ENCODE assay signal across 1 cellular context in genomic region chr7:106717997-106718871, GRCh38.
A peak's percentile ranks its signal among the peaks of the same experiment; 100 is the strongest.
TF ChIP-seq lines count a peak whose summit lies in the region.

No MANE protein-coding gene starts in this region.

TF ChIP-seq in K562, 482 proteins besides CTCF, POLR2A, EP300 and RAD21 (continued from another document and continues in another):
- TF ChIP-seq, protein P1, sequence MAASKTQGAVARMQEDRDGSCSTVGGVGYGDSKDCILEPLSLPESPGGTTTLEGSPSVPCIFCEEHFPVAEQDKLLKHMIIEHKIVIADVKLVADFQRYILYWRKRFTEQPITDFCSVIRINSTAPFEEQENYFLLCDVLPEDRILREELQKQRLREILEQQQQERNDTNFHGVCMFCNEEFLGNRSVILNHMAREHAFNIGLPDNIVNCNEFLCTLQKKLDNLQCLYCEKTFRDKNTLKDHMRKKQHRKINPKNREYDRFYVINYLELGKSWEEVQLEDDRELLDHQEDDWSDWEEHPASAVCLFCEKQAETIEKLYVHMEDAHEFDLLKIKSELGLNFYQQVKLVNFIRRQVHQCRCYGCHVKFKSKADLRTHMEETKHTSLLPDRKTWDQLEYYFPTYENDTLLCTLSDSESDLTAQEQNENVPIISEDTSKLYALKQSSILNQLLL (CRISPR knock-in tag; IDR thresholded peaks at IDR 0.05; ENCODE audit: borderline replicate concordance), result no peak
- TF ChIP-seq DDX20 (tag; IDR thresholded peaks at IDR 0.05; ENCODE audit: low read depth) (no peak; the same call in 1 of the 2 replicates), RFX5 (IDR thresholded peaks at IDR 0.05; ENCODE audit: low read depth, low read length) (no peak), BCOR (IDR thresholded peaks at IDR 0.05) (no peak), ZNF592 (IDR thresholded peaks at IDR 0.05) (peak; percentile 84; the same call in 1 of the 2 replicates), RBM34 (IDR thresholded peaks at IDR 0.05; ENCODE audit: borderline replicate concordance, insufficient read depth, low read length) (no peak), ZNF511 (CRISPR knock-in tag; IDR thresholded peaks at IDR 0.05) (no peak), ZNF699 (CRISPR knock-in tag; IDR thresholded peaks at IDR 0.05; ENCODE audit: insufficient replicate concordance) (no peak), ZNF696 (CRISPR knock-in tag; conservative IDR thresholded peaks at IDR 0.05) (no peak), TCFL5 (CRISPR knock-in tag; conservative IDR thresholded peaks at IDR 0.05) (no peak), ATF7 (IDR thresholded peaks at IDR 0.05) (peak; percentile 85), MXI1 (IDR thresholded peaks at IDR 0.05; ENCODE audit: low read depth, low read length) (no peak), ZNF384 (IDR thresholded peaks at IDR 0.05; ENCODE audit: low read depth, low read length) (peak; percentile 57; the same call in 1 of the 2 replicates), FIP1L1 (IDR thresholded peaks at IDR 0.05; ENCODE audit: low read depth, low read length, poor library complexity, severe bottlenecking) (no peak), STAT5A (IDR thresholded peaks at IDR 0.05; ENCODE audit: borderline replicate concordance, low read length) (peak; percentile 60), ZNF311 (CRISPR knock-in tag; IDR thresholded peaks at IDR 0.05) (no peak), BRF1 (IDR thresholded peaks at IDR 0.05; ENCODE audit: borderline replicate concordance, extremely low read depth, insufficient read length) (no peak), CBX8 (IDR thresholded peaks at IDR 0.05; ENCODE audit: borderline replicate concordance, extremely low read depth, low read depth, low read length, poor library complexity, severe bottlenecking) (no peak), KLF1 (tag; IDR thresholded peaks at IDR 0.05) (no peak), ZNF184 (CRISPR knock-in tag; IDR thresholded peaks at IDR 0.05) (no peak), THRA (IDR thresholded peaks at IDR 0.05) (no peak), ZBED1 (IDR thresholded peaks at IDR 0.05) (no peak), U2AF1 (optimal IDR thresholded peaks at IDR 0.05; ENCODE audit: low read depth, low read length) (no peak), MEF2A (IDR thresholded peaks at IDR 0.05; ENCODE audit: control insufficient read depth, low read depth, low read length) (0 out of 2 replicates have a peak, but pooled peaks have one; percentile 40)
- TF ChIP-seq, protein P2, sequence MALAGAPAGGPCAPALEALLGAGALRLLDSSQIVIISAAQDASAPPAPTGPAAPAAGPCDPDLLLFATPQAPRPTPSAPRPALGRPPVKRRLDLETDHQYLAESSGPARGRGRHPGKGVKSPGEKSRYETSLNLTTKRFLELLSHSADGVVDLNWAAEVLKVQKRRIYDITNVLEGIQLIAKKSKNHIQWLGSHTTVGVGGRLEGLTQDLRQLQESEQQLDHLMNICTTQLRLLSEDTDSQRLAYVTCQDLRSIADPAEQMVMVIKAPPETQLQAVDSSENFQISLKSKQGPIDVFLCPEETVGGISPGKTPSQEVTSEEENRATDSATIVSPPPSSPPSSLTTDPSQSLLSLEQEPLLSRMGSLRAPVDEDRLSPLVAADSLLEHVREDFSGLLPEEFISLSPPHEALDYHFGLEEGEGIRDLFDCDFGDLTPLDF (CRISPR knock-in tag; IDR thresholded peaks at IDR 0.05), result no peak
- TF ChIP-seq, protein P3, sequence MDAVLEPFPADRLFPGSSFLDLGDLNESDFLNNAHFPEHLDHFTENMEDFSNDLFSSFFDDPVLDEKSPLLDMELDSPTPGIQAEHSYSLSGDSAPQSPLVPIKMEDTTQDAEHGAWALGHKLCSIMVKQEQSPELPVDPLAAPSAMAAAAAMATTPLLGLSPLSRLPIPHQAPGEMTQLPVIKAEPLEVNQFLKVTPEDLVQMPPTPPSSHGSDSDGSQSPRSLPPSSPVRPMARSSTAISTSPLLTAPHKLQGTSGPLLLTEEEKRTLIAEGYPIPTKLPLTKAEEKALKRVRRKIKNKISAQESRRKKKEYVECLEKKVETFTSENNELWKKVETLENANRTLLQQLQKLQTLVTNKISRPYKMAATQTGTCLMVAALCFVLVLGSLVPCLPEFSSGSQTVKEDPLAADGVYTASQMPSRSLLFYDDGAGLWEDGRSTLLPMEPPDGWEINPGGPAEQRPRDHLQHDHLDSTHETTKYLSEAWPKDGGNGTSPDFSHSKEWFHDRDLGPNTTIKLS (IDR thresholded peaks at IDR 0.05; ENCODE audit: borderline replicate concordance, low read depth), result no peak
- TF ChIP-seq, protein P4, sequence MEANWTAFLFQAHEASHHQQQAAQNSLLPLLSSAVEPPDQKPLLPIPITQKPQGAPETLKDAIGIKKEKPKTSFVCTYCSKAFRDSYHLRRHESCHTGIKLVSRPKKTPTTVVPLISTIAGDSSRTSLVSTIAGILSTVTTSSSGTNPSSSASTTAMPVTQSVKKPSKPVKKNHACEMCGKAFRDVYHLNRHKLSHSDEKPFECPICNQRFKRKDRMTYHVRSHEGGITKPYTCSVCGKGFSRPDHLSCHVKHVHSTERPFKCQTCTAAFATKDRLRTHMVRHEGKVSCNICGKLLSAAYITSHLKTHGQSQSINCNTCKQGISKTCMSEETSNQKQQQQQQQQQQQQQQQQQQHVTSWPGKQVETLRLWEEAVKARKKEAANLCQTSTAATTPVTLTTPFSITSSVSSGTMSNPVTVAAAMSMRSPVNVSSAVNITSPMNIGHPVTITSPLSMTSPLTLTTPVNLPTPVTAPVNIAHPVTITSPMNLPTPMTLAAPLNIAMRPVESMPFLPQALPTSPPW (CRISPR knock-in tag; IDR thresholded peaks at IDR 0.05), result peak; percentile 71; the same call in 1 of the 2 replicates
- TF ChIP-seq, protein P5, sequence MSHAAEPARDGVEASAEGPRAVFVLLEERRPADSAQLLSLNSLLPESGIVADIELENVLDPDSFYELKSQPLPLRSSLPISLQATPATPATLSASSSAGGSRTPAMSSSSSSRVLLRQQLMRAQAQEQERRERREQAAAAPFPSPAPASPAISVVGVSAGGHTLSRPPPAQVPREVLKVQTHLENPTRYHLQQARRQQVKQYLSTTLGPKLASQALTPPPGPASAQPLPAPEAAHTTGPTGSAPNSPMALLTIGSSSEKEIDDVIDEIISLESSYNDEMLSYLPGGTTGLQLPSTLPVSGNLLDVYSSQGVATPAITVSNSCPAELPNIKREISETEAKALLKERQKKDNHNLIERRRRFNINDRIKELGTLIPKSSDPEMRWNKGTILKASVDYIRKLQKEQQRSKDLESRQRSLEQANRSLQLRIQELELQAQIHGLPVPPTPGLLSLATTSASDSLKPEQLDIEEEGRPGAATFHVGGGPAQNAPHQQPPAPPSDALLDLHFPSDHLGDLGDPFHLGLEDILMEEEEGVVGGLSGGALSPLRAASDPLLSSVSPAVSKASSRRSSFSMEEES (CRISPR knock-in tag; IDR thresholded peaks at IDR 0.05), result no peak
- TF ChIP-seq, protein P6, sequence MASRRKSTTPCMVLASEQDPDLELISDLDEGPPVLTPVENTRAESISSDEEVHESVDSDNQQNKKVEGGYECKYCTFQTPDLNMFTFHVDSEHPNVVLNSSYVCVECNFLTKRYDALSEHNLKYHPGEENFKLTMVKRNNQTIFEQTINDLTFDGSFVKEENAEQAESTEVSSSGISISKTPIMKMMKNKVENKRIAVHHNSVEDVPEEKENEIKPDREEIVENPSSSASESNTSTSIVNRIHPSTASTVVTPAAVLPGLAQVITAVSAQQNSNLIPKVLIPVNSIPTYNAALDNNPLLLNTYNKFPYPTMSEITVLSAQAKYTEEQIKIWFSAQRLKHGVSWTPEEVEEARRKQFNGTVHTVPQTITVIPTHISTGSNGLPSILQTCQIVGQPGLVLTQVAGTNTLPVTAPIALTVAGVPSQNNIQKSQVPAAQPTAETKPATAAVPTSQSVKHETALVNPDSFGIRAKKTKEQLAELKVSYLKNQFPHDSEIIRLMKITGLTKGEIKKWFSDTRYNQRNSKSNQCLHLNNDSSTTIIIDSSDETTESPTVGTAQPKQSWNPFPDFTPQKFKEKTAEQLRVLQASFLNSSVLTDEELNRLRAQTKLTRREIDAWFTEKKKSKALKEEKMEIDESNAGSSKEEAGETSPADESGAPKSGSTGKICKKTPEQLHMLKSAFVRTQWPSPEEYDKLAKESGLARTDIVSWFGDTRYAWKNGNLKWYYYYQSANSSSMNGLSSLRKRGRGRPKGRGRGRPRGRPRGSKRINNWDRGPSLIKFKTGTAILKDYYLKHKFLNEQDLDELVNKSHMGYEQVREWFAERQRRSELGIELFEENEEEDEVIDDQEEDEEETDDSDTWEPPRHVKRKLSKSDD (conservative IDR thresholded peaks at IDR 0.05; ENCODE audit: low read length), result no peak
- TF ChIP-seq, protein P7, sequence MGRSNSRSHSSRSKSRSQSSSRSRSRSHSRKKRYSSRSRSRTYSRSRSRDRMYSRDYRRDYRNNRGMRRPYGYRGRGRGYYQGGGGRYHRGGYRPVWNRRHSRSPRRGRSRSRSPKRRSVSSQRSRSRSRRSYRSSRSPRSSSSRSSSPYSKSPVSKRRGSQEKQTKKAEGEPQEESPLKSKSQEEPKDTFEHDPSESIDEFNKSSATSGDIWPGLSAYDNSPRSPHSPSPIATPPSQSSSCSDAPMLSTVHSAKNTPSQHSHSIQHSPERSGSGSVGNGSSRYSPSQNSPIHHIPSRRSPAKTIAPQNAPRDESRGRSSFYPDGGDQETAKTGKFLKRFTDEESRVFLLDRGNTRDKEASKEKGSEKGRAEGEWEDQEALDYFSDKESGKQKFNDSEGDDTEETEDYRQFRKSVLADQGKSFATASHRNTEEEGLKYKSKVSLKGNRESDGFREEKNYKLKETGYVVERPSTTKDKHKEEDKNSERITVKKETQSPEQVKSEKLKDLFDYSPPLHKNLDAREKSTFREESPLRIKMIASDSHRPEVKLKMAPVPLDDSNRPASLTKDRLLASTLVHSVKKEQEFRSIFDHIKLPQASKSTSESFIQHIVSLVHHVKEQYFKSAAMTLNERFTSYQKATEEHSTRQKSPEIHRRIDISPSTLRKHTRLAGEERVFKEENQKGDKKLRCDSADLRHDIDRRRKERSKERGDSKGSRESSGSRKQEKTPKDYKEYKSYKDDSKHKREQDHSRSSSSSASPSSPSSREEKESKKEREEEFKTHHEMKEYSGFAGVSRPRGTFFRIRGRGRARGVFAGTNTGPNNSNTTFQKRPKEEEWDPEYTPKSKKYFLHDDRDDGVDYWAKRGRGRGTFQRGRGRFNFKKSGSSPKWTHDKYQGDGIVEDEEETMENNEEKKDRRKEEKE (IDR thresholded peaks at IDR 0.05; ENCODE audit: borderline replicate concordance in 1 of 2, control insufficient read depth in 1 of 2, low read depth in 2 of 2, low read length in 1 of 2), result peak in 1 of 2 experiments; percentile 67; a peak in 1 of 4 replicates
- TF ChIP-seq, protein P8, sequence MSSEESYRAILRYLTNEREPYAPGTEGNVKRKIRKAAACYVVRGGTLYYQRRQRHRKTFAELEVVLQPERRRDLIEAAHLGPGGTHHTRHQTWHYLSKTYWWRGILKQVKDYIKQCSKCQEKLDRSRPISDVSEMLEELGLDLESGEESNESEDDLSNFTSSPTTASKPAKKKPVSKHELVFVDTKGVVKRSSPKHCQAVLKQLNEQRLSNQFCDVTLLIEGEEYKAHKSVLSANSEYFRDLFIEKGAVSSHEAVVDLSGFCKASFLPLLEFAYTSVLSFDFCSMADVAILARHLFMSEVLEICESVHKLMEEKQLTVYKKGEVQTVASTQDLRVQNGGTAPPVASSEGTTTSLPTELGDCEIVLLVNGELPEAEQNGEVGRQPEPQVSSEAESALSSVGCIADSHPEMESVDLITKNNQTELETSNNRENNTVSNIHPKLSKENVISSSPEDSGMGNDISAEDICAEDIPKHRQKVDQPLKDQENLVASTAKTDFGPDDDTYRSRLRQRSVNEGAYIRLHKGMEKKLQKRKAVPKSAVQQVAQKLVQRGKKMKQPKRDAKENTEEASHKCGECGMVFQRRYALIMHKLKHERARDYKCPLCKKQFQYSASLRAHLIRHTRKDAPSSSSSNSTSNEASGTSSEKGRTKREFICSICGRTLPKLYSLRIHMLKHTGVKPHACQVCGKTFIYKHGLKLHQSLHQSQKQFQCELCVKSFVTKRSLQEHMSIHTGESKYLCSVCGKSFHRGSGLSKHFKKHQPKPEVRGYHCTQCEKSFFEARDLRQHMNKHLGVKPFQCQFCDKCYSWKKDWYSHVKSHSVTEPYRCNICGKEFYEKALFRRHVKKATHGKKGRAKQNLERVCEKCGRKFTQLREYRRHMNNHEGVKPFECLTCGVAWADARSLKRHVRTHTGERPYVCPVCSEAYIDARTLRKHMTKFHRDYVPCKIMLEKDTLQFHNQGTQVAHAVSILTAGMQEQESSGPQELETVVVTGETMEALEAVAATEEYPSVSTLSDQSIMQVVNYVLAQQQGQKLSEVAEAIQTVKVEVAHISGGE (CRISPR knock-in tag; IDR thresholded peaks at IDR 0.05), result no peak
